In genomic region chr3:15086699-15087098, GRCh38 we compare ENCODE assay signal across 6 cellular contexts.
"Had no signal": no experiment of that assay in that cellular context is flagged by ENCODE, and none has a peak within 500 bp of the region (broad histone marks: within the 10 kb centered on the region; RNA-seq: fewer than 3 reads in every experiment).

No MANE protein-coding gene starts in this region.

- DNase-seq: IMR-90, KBM-7, KG1 had no signal

- H3K27ac ChIP-seq: HL-60, KMS-11 had no signal

- H3K4me3 ChIP-seq: K562 had no signal
